Comparison of ENCODE assay signal across 20 cellular contexts in genomic region chr4:119244832-119245231, GRCh38. TPM values are rescaled to one million over a fixed set of nuclear protein-coding genes. Genes with fewer than 3 reads are reported as not detected.
DNase-seq lines count a peak whose midpoint lies in the region; ATAC-seq and TF ChIP-seq lines count a peak whose summit lies in the region.
"Had no signal": no experiment of that assay in that cellular context is flagged by ENCODE, and none has a peak within 500 bp of the region (broad histone marks: within the 10 kb centered on the region; RNA-seq: fewer than 3 reads in every experiment).

No MANE protein-coding gene starts in this region.

- TF ChIP-seq POLR2A in stomach (IDR thresholded peaks at IDR 0.05) (no peak), GM18505 (IDR thresholded peaks at IDR 0.05; ENCODE audit: borderline replicate concordance, extremely low read depth, insufficient read depth, insufficient read length) (no peak)

- H3K4me3 ChIP-seq in OCI-LY7 (ENCODE audit: low read depth, low read length, poor library complexity, severe bottlenecking) (no peak overlapping the region), stomach (no peak overlapping the region)
- H3K4me3 ChIP-seq: colonic mucosa, PC-9 had no signal

- no peaks in the 10 kb centered on the region for H3K79me2 ChIP-seq in OCI-LY7 (ENCODE audit: insufficient read depth, low read depth, low read length)

- TF ChIP-seq EP300 in stomach (IDR thresholded peaks at IDR 0.05), result no peak

- no peak overlapping the region for H3K4me3 Mint-ChIP-seq in dendritic cell treated with granulocyte-macrophage colony-stimulating factor and Interleukin-4, amounts not matched to agents 40 ng/mL and 50 ng/mL, for 4 days
- H3K4me3 Mint-ChIP-seq: activated naive CD8-positive, alpha-beta T cell; activated T-cell treated with anti-CD3 and anti-CD28 coated beads, Interleukin-2, amount 50 U/mL, for 24 hours; natural killer cell treated with Interleukin-12 subunit alpha and Interleukin-12 subunit beta and Interleukin-15 and Interleukin-18, amount 100 ng/mL, for 72 hours had no signal

- no peaks in the 10 kb centered on the region for H3K9me2 ChIP-seq in OCI-LY7 (ENCODE audit: insufficient read depth, low read length)

- H3K27me3 Mint-ChIP-seq in dendritic cell treated with granulocyte-macrophage colony-stimulating factor and Interleukin-4, amounts not matched to agents 40 ng/mL and 50 ng/mL, for 4 days, result no peaks in the 10 kb centered on the region
- H3K27me3 Mint-ChIP-seq: activated naive CD8-positive, alpha-beta T cell; activated T-cell treated with anti-CD3 and anti-CD28 coated beads, Interleukin-2, amount 50 U/mL, for 24 hours; natural killer cell treated with Interleukin-12 subunit alpha and Interleukin-12 subunit beta and Interleukin-15 and Interleukin-18, amount 100 ng/mL, for 72 hours had no signal

- H3K9me3 ChIP-seq in OCI-LY7 (ENCODE audit: low read length) (no peaks in the 10 kb centered on the region), stomach (no peaks in the 10 kb centered on the region)
- H3K9me3 ChIP-seq: colonic mucosa had no signal

- POLR2A ChIA-PET in OCI-LY7 (lab: Charles Lee), result interaction anchor here (1.6 kb wide), 1 partner anchor 12 kb away, joined by 3 read pairs; no protein-coding TSS in a partner anchor

- H3K4me1 ChIP-seq in OCI-LY7 (ENCODE audit: insufficient read depth, low read length, poor library complexity, severe bottlenecking) (peaks cover 18% of the 10 kb centered on the region), stomach (peaks cover 0 to 27% (median 5%) of the 10 kb centered on the region in 4 donors)
- H3K4me1 ChIP-seq: colonic mucosa had no signal

- H3K9me3 Mint-ChIP-seq in dendritic cell treated with granulocyte-macrophage colony-stimulating factor and Interleukin-4, amounts not matched to agents 40 ng/mL and 50 ng/mL, for 4 days, result no peaks in the 10 kb centered on the region
- H3K9me3 Mint-ChIP-seq: activated T-cell treated with anti-CD3 and anti-CD28 coated beads, Interleukin-2, amount 50 U/mL, for 24 hours; natural killer cell treated with Interleukin-12 subunit alpha and Interleukin-12 subunit beta and Interleukin-15 and Interleukin-18, amount 100 ng/mL, for 72 hours had no signal

- intact Hi-C loops in OCI-LY7 (cut with micrococcal nuclease; ENCODE audit: unreplicated experiment), result no loop called here
- intact Hi-C loops in dendritic cell treated with granulocyte-macrophage colony-stimulating factor and Interleukin-4, amounts not matched to agents 40 ng/mL and 50 ng/mL, for 4 days (cut with micrococcal nuclease), result no loop called here
- intact Hi-C loops in stomach (cut with DNase I; ENCODE audit: low total_unique reads), result no loop called here

- no peak overlapping the region for H3K27ac ChIP-seq in OCI-LY7 (ENCODE audit: low read depth, low read length, poor library complexity, severe bottlenecking)
- peak overlapping the region in 1 of 5 donors; percentile 52 for H3K27ac ChIP-seq in stomach
- H3K27ac ChIP-seq: colonic mucosa, PC-9 had no signal

- peaks cover 17% of the 10 kb centered on the region for H3K4me1 Mint-ChIP-seq in dendritic cell treated with granulocyte-macrophage colony-stimulating factor and Interleukin-4, amounts not matched to agents 40 ng/mL and 50 ng/mL, for 4 days (ENCODE audit: low read depth)

- TF ChIP-seq CTCF in OCI-LY7 (conservative IDR thresholded peaks at IDR 0.05; ENCODE audit: low read length) (no peak), stomach (IDR thresholded peaks at IDR 0.05) (no peak)

- peak overlapping the region; percentile 50 for H3K27ac Mint-ChIP-seq in dendritic cell treated with granulocyte-macrophage colony-stimulating factor and Interleukin-4, amounts not matched to agents 40 ng/mL and 50 ng/mL, for 4 days
- H3K27ac Mint-ChIP-seq: activated naive CD8-positive, alpha-beta T cell; activated T-cell treated with anti-CD3 and anti-CD28 coated beads, Interleukin-2, amount 50 U/mL, for 24 hours; natural killer cell treated with Interleukin-12 subunit alpha and Interleukin-12 subunit beta and Interleukin-15 and Interleukin-18, amount 100 ng/mL, for 72 hours had no signal

- no peak overlapping the region; the same call in 1 of the 2 replicates for H2AFZ ChIP-seq in OCI-LY7 (ENCODE audit: low read length)
- H2AFZ ChIP-seq: PC-9 had no signal

- no peaks in the 10 kb centered on the region for H3K27me3 ChIP-seq in stomach
- H3K27me3 ChIP-seq: colonic mucosa had no signal

- no peak for ATAC-seq in GM18505 (IDR thresholded peaks at IDR 0.05; ENCODE audit: unreplicated experiment)
- ATAC-seq: natural killer cell treated with Interleukin-12 subunit alpha and Interleukin-12 subunit beta and Interleukin-15 and Interleukin-18, amount 100 ng/mL, for 72 hours had no signal

- H3K36me3 ChIP-seq in OCI-LY7 (ENCODE audit: insufficient read depth, low read length) (0 out of 2 replicates have a peak, but pooled peaks cover 11% of the 10 kb centered on the region), stomach (peaks cover 11 to 59% (median 53%) of the 10 kb centered on the region in 4 donors)
- H3K36me3 ChIP-seq: colonic mucosa had no signal

- no peaks in the 10 kb centered on the region for H4K20me1 ChIP-seq in OCI-LY7 (ENCODE audit: insufficient read depth, low read length)

- no TSS peak for BruUV-seq in OCI-LY7 (replicated peaks; lab: Mats Ljungman, UMichigan)

- DNase-seq in CD1c-positive myeloid dendritic cell (ENCODE audit: extremely low spot score) (peak; percentile 42), Kasumi-1 (lab: John Stamatoyannopoulos, UW) (peak; percentile 65 to 80), OCI-LY7 (ENCODE audit: low spot score) (peak; percentile 8), stomach (no peak), HUDEP-2 (lab: John Stamatoyannopoulos, UW; ENCODE audit: unreplicated experiment in 76 of 76) (no peak), germinal center (ENCODE audit: low spot score) (no peak)
- DNase-seq: activated CD4-positive, alpha-beta T cell treated with anti-CD3 and anti-CD28 coated beads, Interleukin-2, amount 50 U/mL, for 48 hours; activated T-cell treated with anti-CD3 and anti-CD28 coated beads, Interleukin-2, amount 50 U/mL, for 24 hours; Calu3; colonic mucosa; kidney; mesendoderm; NCI-H1694 treated with DMSO at 0.1 percent for 48 hours; PC-9; posterior cingulate gyrus; stimulated activated CD4-positive, alpha-beta T cell treated with anti-CD3 and anti-CD28 coated beads, Interleukin-4, amount 100 ng/mL, for 4 hours had no signal

- CTCF ChIA-PET in OCI-LY7 (lab: Charles Lee; ENCODE audit: unreplicated experiment), result no interaction called here

- no peaks in the 10 kb centered on the region for H3K36me3 Mint-ChIP-seq in dendritic cell treated with granulocyte-macrophage colony-stimulating factor and Interleukin-4, amounts not matched to agents 40 ng/mL and 50 ng/mL, for 4 days (ENCODE audit: low read depth)
- H3K36me3 Mint-ChIP-seq: natural killer cell treated with Interleukin-12 subunit alpha and Interleukin-12 subunit beta and Interleukin-15 and Interleukin-18, amount 100 ng/mL, for 72 hours had no signal

- peak overlapping the region; percentile 36; the same call in 1 of the 2 replicates for H3K4me2 ChIP-seq in OCI-LY7 (ENCODE audit: low read length)
- H3K4me2 ChIP-seq: PC-9 had no signal

RNA-seq across cellular contexts. Expression of gene USP53, which starts 32.3 kb away (rescaled TPM):
- 4.9 and 6.7 TPM in 2 replicates for total RNA-seq in OCI-LY7 (2014; rRNA removed; shearing (Covaris generic))
- total RNA-seq in OCI-LY7 (2022), result 9.2 and 10.5 TPM in 2 replicates
- total RNA-seq in stomach, result 100 to 1,000 TPM in 1 of 5 donors, 10 to 100 TPM in 4; 53.7 to 116 (median 55.9) TPM
- polyA plus RNA-seq in stomach, result 10 to 100 TPM; 15.8 to 24.5 (median 24.0) TPM

Comparison
In these comparisons a context has a peak if more than half of its experiments do, and no peak if none do; other contexts are left out.
1. DNase-seq: peak in CD1c-positive myeloid dendritic cell (single experiment), Kasumi-1 (2 of 2) and OCI-LY7 (single experiment); none in stomach (single experiment), HUDEP-2 (0 of 76) and germinal center (single experiment).
2. RNA of gene USP53, which starts 32.3 kb away (total RNA-seq): 53.7 to 116 TPM in stomach; 4.9 to 10.5 TPM in OCI-LY7; every median in the first group is over 4 times any median in the second.